Comparison of ENCODE assay signal across 23 cellular contexts in genomic region chr16:85413713-85414663, GRCh38.
DNase-seq lines count a peak whose midpoint lies in the region; ATAC-seq and TF ChIP-seq lines count a peak whose summit lies in the region.
"Had no signal": no experiment of that assay in that cellular context is flagged by ENCODE, and none has a peak within 500 bp of the region (broad histone marks: within the 10 kb centered on the region; RNA-seq: fewer than 3 reads in every experiment).

No MANE protein-coding gene starts in this region.

- H3K9me3 Mint-ChIP-seq in activated T-helper 17 cell treated with anti-CD3 and anti-CD28 coated beads, Interleukin-2, amount 50 U/mL, for 72 hours, result no peaks in the 10 kb centered on the region

- H3K4me3 ChIP-seq in HEK293 (ENCODE audit: low read depth, low read length), result no peak overlapping the region
- H3K4me3 ChIP-seq in trophoblast cell (ENCODE audit: low read depth, low read length), result peak overlapping the region; percentile 37
- H3K4me3 ChIP-seq: BLaER1 treated with 17β-estradiol and CSF1 and Interleukin-3, amounts not matched to agents 10 nM and 100 nM; gastroesophageal sphincter; pancreas; tibial artery had no signal

- H3K9ac ChIP-seq in trophoblast cell (ENCODE audit: low read length), result no peak overlapping the region
- H3K9ac ChIP-seq: BLaER1 treated with 17β-estradiol and CSF1 and Interleukin-3, amounts not matched to agents 10 nM and 100 nM had no signal

- no peak overlapping the region for H3K18ac ChIP-seq in trophoblast cell (ENCODE audit: low read length)

- H4K91ac ChIP-seq in trophoblast cell (ENCODE audit: low read depth, low read length), result no peak overlapping the region

- no peaks in the 10 kb centered on the region for H3K79me2 ChIP-seq in trophoblast cell (ENCODE audit: control insufficient read depth, insufficient read depth, low read length, poor library complexity)

- no peak overlapping the region for H3K27ac Mint-ChIP-seq in activated T-helper 17 cell treated with anti-CD3 and anti-CD28 coated beads, Interleukin-2, amount 50 U/mL, for 72 hours
- H3K27ac Mint-ChIP-seq: activated T-cell treated with anti-CD3 and anti-CD28 coated beads, Interleukin-2, amount 50 U/mL, for 72 hours had no signal

- H3K4ac ChIP-seq in trophoblast cell (ENCODE audit: low read depth, low read length), result no peak overlapping the region

- H3K23ac ChIP-seq in trophoblast cell (ENCODE audit: low read length), result no peak overlapping the region

- POLR2A ChIA-PET in HEK293 (lab: Yijun Ruan, JAX), result no interaction called here

- H3K4me1 ChIP-seq in HEK293 (ENCODE audit: control insufficient read depth, insufficient read depth, low read length) (no peaks in the 10 kb centered on the region), trophoblast cell (ENCODE audit: control insufficient read depth in 1 of 2, insufficient read depth in 2 of 2, low read length in 2 of 2) (peaks cover 0 to 4% of the 10 kb centered on the region in 2 experiments)

- H3K36me3 Mint-ChIP-seq in activated T-helper 17 cell treated with anti-CD3 and anti-CD28 coated beads, Interleukin-2, amount 50 U/mL, for 72 hours (ENCODE audit: low read depth), result no peaks in the 10 kb centered on the region

- H2AFZ ChIP-seq in trophoblast cell (ENCODE audit: insufficient read depth, low read length, poor library complexity), result no peak overlapping the region

- H3K4me1 Mint-ChIP-seq in activated T-helper 17 cell treated with anti-CD3 and anti-CD28 coated beads, Interleukin-2, amount 50 U/mL, for 72 hours, result no peaks in the 10 kb centered on the region

- H2BK5ac ChIP-seq in trophoblast cell (ENCODE audit: low read depth, low read length, poor library complexity), result no peak overlapping the region

- intact Hi-C loops in Right ventricle myocardium inferior (cut with DNase I), result no loop called here
- intact Hi-C loops in Right ventricle myocardium superior (cut with DNase I), result no loop called here

- DNase-seq in Right ventricle myocardium inferior (ENCODE audit: missing footprints) (peak; percentile 31), Right ventricle myocardium superior (no peak), trophoblast cell (no peak), NCI-H1694 treated with DMSO at 0.1 percent for 48 hours (lab: John Stamatoyannopoulos, UW) (no peak), AML-193 (lab: John Stamatoyannopoulos, UW) (no peak)
- DNase-seq: activated CD4-positive, CD25-positive, alpha-beta regulatory T cell treated with anti-CD3 and anti-CD28 coated beads, Interleukin-2, amount 50 U/mL, for 72 hours; activated T-cell treated with anti-CD3 and anti-CD28 coated beads, Interleukin-2, amount 50 U/mL, for 72 hours; anterior cingulate cortex; COR-L47; DMS53; H7; NCI-H1092; NCI-H1694; NCI-H82; retina; small intestine; stimulated activated CD4-positive, alpha-beta T cell treated with anti-CD3 and anti-CD28 coated beads, Interleukin-2, amount 100 ng/mL, for 24 hours; tibial artery had no signal

- H3K4me2 ChIP-seq in trophoblast cell (ENCODE audit: low read length), result no peak overlapping the region
- H3K4me2 ChIP-seq: BLaER1 treated with 17β-estradiol and CSF1 and Interleukin-3, amounts not matched to agents 10 nM and 100 nM had no signal

- no peak overlapping the region for H3K4me3 Mint-ChIP-seq in activated T-helper 17 cell treated with anti-CD3 and anti-CD28 coated beads, Interleukin-2, amount 50 U/mL, for 72 hours
- H3K4me3 Mint-ChIP-seq: activated T-cell treated with anti-CD3 and anti-CD28 coated beads, Interleukin-2, amount 50 U/mL, for 72 hours had no signal

- H3K36me3 ChIP-seq in HEK293 (ENCODE audit: control insufficient read depth in 2 of 2, insufficient read depth in 1 of 2, low read length in 2 of 2), result no peaks in the 10 kb centered on the region
- no peaks in the 10 kb centered on the region for H3K36me3 ChIP-seq in trophoblast cell (ENCODE audit: control insufficient read depth in 1 of 2, insufficient read depth in 2 of 2, low read length in 2 of 2)
- H3K36me3 ChIP-seq: BLaER1 treated with 17β-estradiol and CSF1 and Interleukin-3, amounts not matched to agents 10 nM and 100 nM; gastroesophageal sphincter; pancreas; tibial artery had no signal

- WGBS in trophoblast cell (ENCODE audit: extremely low coverage, insufficient coverage, insufficient read length), result no CpG with 5 or more reads among the region's 14 CpGs

- H3K9me3 ChIP-seq in HEK293 (ENCODE audit: control insufficient read depth, insufficient read depth, low read depth, low read length), result no peaks in the 10 kb centered on the region
- H3K9me3 ChIP-seq in trophoblast cell (ENCODE audit: insufficient read depth, low read depth, low read length), result peaks cover 2% of the 10 kb centered on the region
- H3K9me3 ChIP-seq: gastroesophageal sphincter, pancreas, tibial artery had no signal

- no peak overlapping the region for H2BK12ac ChIP-seq in trophoblast cell (ENCODE audit: low read length)

- H3K27me3 ChIP-seq in trophoblast cell (ENCODE audit: insufficient read depth, low read length), result no peaks in the 10 kb centered on the region
- H3K27me3 ChIP-seq: BLaER1 treated with 17β-estradiol and CSF1 and Interleukin-3, amounts not matched to agents 10 nM and 100 nM; gastroesophageal sphincter; pancreas; tibial artery had no signal

- H3K79me1 ChIP-seq in trophoblast cell (ENCODE audit: low read length), result no peaks in the 10 kb centered on the region

- H3K14ac ChIP-seq in trophoblast cell (ENCODE audit: low read length), result no peak overlapping the region

- no peak for TF ChIP-seq CTCF in HEK293 (tag by site-specific recombination; IDR thresholded peaks at IDR 0.05)

- no peak overlapping the region for H2BK120ac ChIP-seq in trophoblast cell (ENCODE audit: insufficient read depth, low read length, poor library complexity)

- ATAC-seq in Right ventricle myocardium inferior (no peak), Right ventricle myocardium superior (ENCODE audit: poor library complexity) (no peak)
- ATAC-seq in activated T-helper 17 cell treated with anti-CD3 and anti-CD28 coated beads, Interleukin-2, amount 50 U/mL, for 72 hours (replicated peaks), result peak; percentile 55
- ATAC-seq: activated T-cell treated with anti-CD3 and anti-CD28 coated beads, Interleukin-2, amount 50 U/mL, for 72 hours; gastroesophageal sphincter; pancreas had no signal

- no peak overlapping the region for H2AK5ac ChIP-seq in trophoblast cell (ENCODE audit: low read length)

- no peak overlapping the region for H4K12ac ChIP-seq in trophoblast cell (ENCODE audit: low read depth, low read length)

- CTCF ChIA-PET in HEK293 (lab: Yijun Ruan, JAX), result interaction anchor here (0.6 to 0.7 kb wide), 2 partner anchors 202 to 264 kb away, joined by 3 read pairs; no protein-coding TSS in a partner anchor

- H3K27ac ChIP-seq in HEK293 (ENCODE audit: extremely low read depth, low read depth, low read length) (no peak overlapping the region), trophoblast cell (ENCODE audit: low read depth, low read length) (no peak overlapping the region)
- H3K27ac ChIP-seq: BLaER1 treated with 17β-estradiol and CSF1 and Interleukin-3, amounts not matched to agents 10 nM and 100 nM; gastroesophageal sphincter; pancreas; tibial artery had no signal

- H3K27me3 Mint-ChIP-seq in activated T-helper 17 cell treated with anti-CD3 and anti-CD28 coated beads, Interleukin-2, amount 50 U/mL, for 72 hours, result no peaks in the 10 kb centered on the region

- no peak overlapping the region for H4K8ac ChIP-seq in trophoblast cell (ENCODE audit: low read depth, low read length)

TF ChIP-seq in HEK293, 187 proteins besides CTCF, POLR2A, EP300 and RAD21:
- TF ChIP-seq ZNF239 (tag by site-specific recombination; IDR thresholded peaks at IDR 0.05) (no peak), ZFP3 (tag by site-specific recombination; IDR thresholded peaks at IDR 0.05; ENCODE audit: low read depth) (no peak), ZSCAN5A (tag by site-specific recombination; IDR thresholded peaks at IDR 0.05) (0 out of 2 replicates have a peak, but pooled peaks have one; percentile 36), SETDB1 (IDR thresholded peaks at IDR 0.05; ENCODE audit: insufficient read length, low read length) (peak; percentile 41), ZNF704 (tag by site-specific recombination; IDR thresholded peaks at IDR 0.05) (no peak)
